Comparison of ENCODE assay signal across 8 cellular contexts in the genomic region with DNA sequence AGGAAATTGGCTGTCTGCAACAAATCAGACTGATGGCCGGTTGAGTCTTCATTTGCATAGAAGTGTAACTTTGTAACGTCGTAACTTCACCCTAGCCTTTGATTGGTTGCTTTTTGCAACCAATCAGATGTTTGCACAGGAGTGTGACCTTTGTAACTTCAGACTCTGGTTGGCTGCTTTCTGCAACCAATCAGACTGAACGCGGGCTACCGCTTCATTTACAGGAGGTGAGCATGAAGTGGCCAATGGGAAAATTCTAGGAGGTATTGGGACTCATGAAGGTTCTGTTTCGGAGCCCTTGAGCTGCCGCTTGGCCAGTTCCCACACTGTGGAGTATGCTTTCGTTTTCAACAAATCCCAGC. TPM values are rescaled to one million over a fixed set of nuclear protein-coding genes. Genes with fewer than 3 reads are reported as not detected.
A peak's percentile ranks its signal among the peaks of the same experiment; 100 is the strongest.
DNase-seq lines count a peak whose midpoint lies in the region; ATAC-seq and TF ChIP-seq lines count a peak whose summit lies in the region.

No MANE protein-coding gene starts in this region.

- H3K9me3 ChIP-seq in body of pancreas: peaks cover 0 to 30% (median 0%) of the 10 kb centered on the region in 3 donors

- peaks cover 8% of the 10 kb centered on the region for H3K4me1 ChIP-seq in body of pancreas

- 1 to 3% methylated on average over 9 of the region's 9 CpGs for WGBS in body of pancreas, 2 donors

- ATAC-seq in GM21786 (IDR thresholded peaks at IDR 0.05; ENCODE audit: unreplicated experiment): peak; percentile 9
- peak; percentile 71 for ATAC-seq in body of pancreas
- peak; percentile 89 for ATAC-seq in sciatic nerve
- ATAC-seq in HG03521 (IDR thresholded peaks at IDR 0.05; ENCODE audit: unreplicated experiment): no peak

- TF ChIP-seq CTCF in RWPE1 (conservative IDR thresholded peaks at IDR 0.05; ENCODE audit: low read depth) (no peak), body of pancreas (IDR thresholded peaks at IDR 0.05) (no peak)

- CTCF ChIA-PET in RWPE1 (lab: Yijun Ruan, JAX): interaction anchor here (0.5 kb wide), 1 partner anchor 242 kb away, joined by 3 read pairs; no protein-coding TSS in a partner anchor

- H3K4me3 ChIP-seq in body of pancreas (peak overlapping the region; percentile 63 to 77), iPS-11a (ENCODE audit: low read depth, low read length) (peak overlapping the region; percentile 82)

- POLR2A ChIA-PET in RWPE1 (lab: Yijun Ruan, JAX; ENCODE audit: low non-redundant PET): no interaction called here

- DNase-seq in GF-D8 (lab: John Stamatoyannopoulos, UW) (peak; percentile 68), KG1 (lab: John Stamatoyannopoulos, UW) (peak; percentile 85), RWPE1 (ENCODE audit: low spot score) (peak; percentile 44), body of pancreas (peak; percentile 45 to 73 (median 58)), sciatic nerve (ENCODE audit: low spot score) (peak; percentile 73)

- no peak for TF ChIP-seq POLR2A in body of pancreas (IDR thresholded peaks at IDR 0.05)

- peak overlapping the region; percentile 88 for H3K27ac ChIP-seq in RWPE1
- peak overlapping the region; percentile 53 to 90 (median 66) for H3K27ac ChIP-seq in body of pancreas

- H3K36me3 ChIP-seq in body of pancreas (replicated peaks in 1 of 2; ENCODE audit: insufficient read depth in 1 of 2, low read depth in 2 of 2): no peaks in the 10 kb centered on the region

- H3K27me3 ChIP-seq in body of pancreas: no peaks in the 10 kb centered on the region

- intact Hi-C loops in body of pancreas (cut with DNase I): no loop called here
- intact Hi-C loops in sciatic nerve (cut with DNase I): no loop called here

RNA-seq across cellular contexts. Expression of gene ZNF559, which starts 0.4 kb away (rescaled TPM):
- total RNA-seq in body of pancreas (1 to 10 TPM; 6.5 to 6.6 TPM), sciatic nerve (45.6 TPM)

RNA-seq across cellular contexts. Expression of gene ZNF699, which starts 13.9 kb away (rescaled TPM):
- total RNA-seq in body of pancreas: 10 to 100 TPM in 1 of 2 donors, 1 to 10 TPM in 1; 3.4 to 13.5 TPM
- total RNA-seq in sciatic nerve: 10.7 TPM

RNA-seq across cellular contexts. Expression of gene ZNF177, which starts 39.3 kb away (rescaled TPM):
- total RNA-seq in body of pancreas (under 1 TPM; 0.66 to 0.78 TPM), sciatic nerve (6.2 TPM)
